ENCODE assay signal across 1 cellular context in the genomic region with DNA sequence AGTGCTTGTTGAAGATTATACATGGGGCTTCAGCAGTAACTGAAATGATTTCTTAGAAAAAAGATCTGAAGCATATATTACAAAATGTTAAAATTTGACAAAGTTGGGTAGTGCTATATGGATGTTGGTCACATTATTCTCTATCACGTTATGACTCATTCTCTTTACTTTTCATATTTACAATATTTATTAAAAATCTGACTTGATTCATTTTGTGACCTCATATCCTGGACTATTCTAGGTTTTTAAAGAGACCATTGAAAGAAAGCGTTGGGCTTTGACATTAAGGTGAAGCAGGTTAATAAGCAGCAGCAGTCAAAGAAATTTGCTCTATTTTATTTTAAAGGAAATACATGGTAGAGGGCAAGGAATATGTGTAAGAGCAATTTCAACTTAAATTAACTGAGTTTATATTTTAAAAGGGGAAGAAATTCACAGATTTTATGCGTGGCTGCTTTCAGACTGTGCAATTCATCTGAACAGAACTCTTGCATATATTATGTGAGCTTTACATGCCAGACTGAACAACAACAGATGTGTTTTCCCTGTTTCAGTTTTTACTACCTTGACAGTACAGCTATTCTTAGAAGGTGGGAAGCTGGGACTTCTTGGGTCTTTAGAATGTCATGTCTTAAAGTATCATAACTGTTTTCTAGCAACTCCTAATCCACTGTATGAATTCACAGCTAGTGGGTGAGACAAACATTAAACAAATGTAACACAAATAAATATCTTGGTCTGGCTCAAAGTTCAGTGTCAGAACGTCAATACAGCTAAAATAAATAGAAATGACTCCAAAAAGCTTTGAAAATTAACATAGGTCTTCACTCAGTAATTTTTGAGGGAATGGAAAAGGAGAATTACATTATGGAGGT.
TF ChIP-seq lines count a peak whose summit lies in the region.

No MANE protein-coding gene starts in this region.

TF ChIP-seq in liver, 16 proteins besides CTCF, POLR2A, EP300 and RAD21 (continued from another document):
- TF ChIP-seq GABPA (IDR thresholded peaks at IDR 0.05 in 1 of 2, conservative IDR thresholded peaks at IDR 0.05 in 1 of 2) (no peak), TAF1 (conservative IDR thresholded peaks at IDR 0.05) (no peak), RXRA (IDR thresholded peaks at IDR 0.05) (peak; percentile 56 to 65), FOXA2 (IDR thresholded peaks at IDR 0.05) (peak; percentile 77), FOXA1 (IDR thresholded peaks at IDR 0.05) (peak; percentile 56), NR2F2 (IDR thresholded peaks at IDR 0.05) (no peak), EGR1 (IDR thresholded peaks at IDR 0.05; ENCODE audit: low read depth in 2 of 2) (no peak), SP1 (IDR thresholded peaks at IDR 0.05) (peak; percentile 92)
- TF ChIP-seq, protein P1, sequence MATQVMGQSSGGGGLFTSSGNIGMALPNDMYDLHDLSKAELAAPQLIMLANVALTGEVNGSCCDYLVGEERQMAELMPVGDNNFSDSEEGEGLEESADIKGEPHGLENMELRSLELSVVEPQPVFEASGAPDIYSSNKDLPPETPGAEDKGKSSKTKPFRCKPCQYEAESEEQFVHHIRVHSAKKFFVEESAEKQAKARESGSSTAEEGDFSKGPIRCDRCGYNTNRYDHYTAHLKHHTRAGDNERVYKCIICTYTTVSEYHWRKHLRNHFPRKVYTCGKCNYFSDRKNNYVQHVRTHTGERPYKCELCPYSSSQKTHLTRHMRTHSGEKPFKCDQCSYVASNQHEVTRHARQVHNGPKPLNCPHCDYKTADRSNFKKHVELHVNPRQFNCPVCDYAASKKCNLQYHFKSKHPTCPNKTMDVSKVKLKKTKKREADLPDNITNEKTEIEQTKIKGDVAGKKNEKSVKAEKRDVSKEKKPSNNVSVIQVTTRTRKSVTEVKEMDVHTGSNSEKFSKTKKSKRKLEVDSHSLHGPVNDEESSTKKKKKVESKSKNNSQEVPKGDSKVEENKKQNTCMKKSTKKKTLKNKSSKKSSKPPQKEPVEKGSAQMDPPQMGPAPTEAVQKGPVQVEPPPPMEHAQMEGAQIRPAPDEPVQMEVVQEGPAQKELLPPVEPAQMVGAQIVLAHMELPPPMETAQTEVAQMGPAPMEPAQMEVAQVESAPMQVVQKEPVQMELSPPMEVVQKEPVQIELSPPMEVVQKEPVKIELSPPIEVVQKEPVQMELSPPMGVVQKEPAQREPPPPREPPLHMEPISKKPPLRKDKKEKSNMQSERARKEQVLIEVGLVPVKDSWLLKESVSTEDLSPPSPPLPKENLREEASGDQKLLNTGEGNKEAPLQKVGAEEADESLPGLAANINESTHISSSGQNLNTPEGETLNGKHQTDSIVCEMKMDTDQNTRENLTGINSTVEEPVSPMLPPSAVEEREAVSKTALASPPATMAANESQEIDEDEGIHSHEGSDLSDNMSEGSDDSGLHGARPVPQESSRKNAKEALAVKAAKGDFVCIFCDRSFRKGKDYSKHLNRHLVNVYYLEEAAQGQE (IDR thresholded peaks at IDR 0.05): peak; percentile 82
